ENCODE assay signal across 1 cellular context in genomic region chr3:126473292-126474168, GRCh38.
TF ChIP-seq lines count a peak whose summit lies in the region.

No MANE protein-coding gene starts in this region.

TF ChIP-seq in H1, 55 proteins besides CTCF, POLR2A, EP300 and RAD21 (continued from another document):
- TF ChIP-seq CBX8 (IDR thresholded peaks at IDR 0.05; ENCODE audit: borderline replicate concordance, low read depth, low read length) (no peak), SRF (IDR thresholded peaks at IDR 0.05; ENCODE audit: low read depth, low read length) (no peak), POU5F1 (IDR thresholded peaks at IDR 0.05; ENCODE audit: low read depth, low read length) (no peak), SIRT6 (IDR thresholded peaks at IDR 0.05; ENCODE audit: low read length) (no peak), SP1 (IDR thresholded peaks at IDR 0.05; ENCODE audit: low read depth, low read length) (no peak), TAF1 (IDR thresholded peaks at IDR 0.05; ENCODE audit: low read depth, low read length) (no peak), CHD7 (IDR thresholded peaks at IDR 0.05; ENCODE audit: insufficient replicate concordance, low read length) (no peak), GABPA (IDR thresholded peaks at IDR 0.05; ENCODE audit: borderline replicate concordance, insufficient read depth, low read length) (no peak), BCL11A (IDR thresholded peaks at IDR 0.05; ENCODE audit: low read depth in 2 of 2, low read length in 2 of 2) (no peak)
